In the genomic region with DNA sequence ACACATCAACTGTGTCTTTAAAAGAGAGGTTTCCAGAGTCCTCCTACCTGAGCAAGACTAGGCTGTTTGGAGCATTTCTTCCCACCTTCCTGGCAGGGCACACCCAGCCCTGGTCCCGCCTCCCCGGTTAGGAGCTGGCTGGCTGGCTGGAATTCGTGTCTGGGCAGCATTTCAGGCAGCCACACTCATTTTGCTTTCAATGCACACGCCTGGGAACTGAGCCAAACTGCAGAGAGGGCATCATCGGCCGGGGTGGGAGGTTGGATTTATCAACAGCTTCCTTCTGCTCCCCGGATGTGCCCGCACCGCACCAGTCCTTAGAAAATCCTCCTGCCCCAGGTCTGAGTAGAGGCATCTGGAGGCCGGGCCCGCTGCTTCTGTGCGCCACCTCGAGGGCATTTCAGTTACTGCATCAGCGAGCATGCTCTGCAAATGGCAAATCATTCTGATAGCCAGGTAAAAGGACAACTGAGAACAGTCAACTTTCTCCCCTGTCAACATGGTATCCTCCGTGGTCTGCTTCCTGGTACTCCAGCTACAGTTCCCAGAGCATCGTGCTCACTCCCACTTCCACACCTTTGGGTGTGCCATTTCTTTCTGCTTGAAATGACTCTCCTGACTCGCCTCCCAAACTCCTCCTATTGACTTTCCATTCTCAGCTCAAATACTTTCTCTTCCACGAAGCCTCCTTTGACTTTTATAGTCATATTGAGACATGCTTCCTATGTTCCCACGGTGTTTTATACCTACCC, we compare ENCODE assay signal across 1 cellular context.
TF ChIP-seq lines count a peak whose summit lies in the region.

No MANE protein-coding gene starts in this region.

TF ChIP-seq in SK-N-SH, 30 proteins besides CTCF, POLR2A, EP300 and RAD21 (continued from another document):
- TF ChIP-seq, protein P1, sequence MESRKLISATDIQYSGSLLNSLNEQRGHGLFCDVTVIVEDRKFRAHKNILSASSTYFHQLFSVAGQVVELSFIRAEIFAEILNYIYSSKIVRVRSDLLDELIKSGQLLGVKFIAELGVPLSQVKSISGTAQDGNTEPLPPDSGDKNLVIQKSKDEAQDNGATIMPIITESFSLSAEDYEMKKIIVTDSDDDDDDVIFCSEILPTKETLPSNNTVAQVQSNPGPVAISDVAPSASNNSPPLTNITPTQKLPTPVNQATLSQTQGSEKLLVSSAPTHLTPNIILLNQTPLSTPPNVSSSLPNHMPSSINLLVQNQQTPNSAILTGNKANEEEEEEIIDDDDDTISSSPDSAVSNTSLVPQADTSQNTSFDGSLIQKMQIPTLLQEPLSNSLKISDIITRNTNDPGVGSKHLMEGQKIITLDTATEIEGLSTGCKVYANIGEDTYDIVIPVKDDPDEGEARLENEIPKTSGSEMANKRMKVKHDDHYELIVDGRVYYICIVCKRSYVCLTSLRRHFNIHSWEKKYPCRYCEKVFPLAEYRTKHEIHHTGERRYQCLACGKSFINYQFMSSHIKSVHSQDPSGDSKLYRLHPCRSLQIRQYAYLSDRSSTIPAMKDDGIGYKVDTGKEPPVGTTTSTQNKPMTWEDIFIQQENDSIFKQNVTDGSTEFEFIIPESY (IDR thresholded peaks at IDR 0.05; ENCODE audit: borderline replicate concordance, low read depth), result peak; percentile 54; the same call in 1 of the 2 replicates
- TF ChIP-seq GABPA (IDR thresholded peaks at IDR 0.05; ENCODE audit: low read depth) (peak; percentile 73), EZH2phosphoT487 (IDR thresholded peaks at IDR 0.05; ENCODE audit: borderline replicate concordance, low read depth) (no peak), NFIC (IDR thresholded peaks at IDR 0.05; ENCODE audit: borderline replicate concordance) (peak; percentile 98), POLR2AphosphoS5 (IDR thresholded peaks at IDR 0.05; ENCODE audit: low read depth, low read length) (peak; percentile 53; the same call in 1 of the 2 replicates), ELF1 (IDR thresholded peaks at IDR 0.05) (no peak), CHD2 (IDR thresholded peaks at IDR 0.05; ENCODE audit: low read length, partially characterized antibody) (peak; percentile 70), JUND (IDR thresholded peaks at IDR 0.05) (peak; percentile 45), MEF2A (IDR thresholded peaks at IDR 0.05; ENCODE audit: borderline replicate concordance, low read depth) (no peak), FOSL2 (IDR thresholded peaks at IDR 0.05; ENCODE audit: borderline replicate concordance, low read depth) (peak; percentile 61; the same call in 1 of the 2 replicates), RCOR1 (IDR thresholded peaks at IDR 0.05; ENCODE audit: low read length) (no peak; the same call in 1 of the 2 replicates), FOXM1 (IDR thresholded peaks at IDR 0.05; ENCODE audit: low read depth) (no peak), TAF1 (IDR thresholded peaks at IDR 0.05; ENCODE audit: borderline replicate concordance, low read depth, low read length) (no peak), SIN3A (IDR thresholded peaks at IDR 0.05; ENCODE audit: borderline replicate concordance, low read depth, low read length) (peak; percentile 83; the same call in 1 of the 2 replicates), NRF1 (IDR thresholded peaks at IDR 0.05; ENCODE audit: low read depth, low read length) (no peak), GATA2 (CRISPR knock-in tag; IDR thresholded peaks at IDR 0.05) (no peak), TEAD4 (IDR thresholded peaks at IDR 0.05; ENCODE audit: borderline replicate concordance, insufficient read depth) (peak; percentile 54; the same call in 1 of the 2 replicates), RXRA (IDR thresholded peaks at IDR 0.05; ENCODE audit: borderline replicate concordance, low read depth) (peak; percentile 36; the same call in 1 of the 2 replicates), FOXJ3 (CRISPR knock-in tag; IDR thresholded peaks at IDR 0.05) (0 out of 2 replicates have a peak, but pooled peaks have one; percentile 59), MXI1 (IDR thresholded peaks at IDR 0.05; ENCODE audit: low read depth, low read length) (peak; percentile 91), YY1 (IDR thresholded peaks at IDR 0.05; ENCODE audit: low read depth) (no peak; the same call in 1 of the 2 replicates), SMC3 (IDR thresholded peaks at IDR 0.05; ENCODE audit: low read depth, low read length) (peak; percentile 92), RFX5 (IDR thresholded peaks at IDR 0.05; ENCODE audit: low read length) (no peak)
- TF ChIP-seq, protein P2, sequence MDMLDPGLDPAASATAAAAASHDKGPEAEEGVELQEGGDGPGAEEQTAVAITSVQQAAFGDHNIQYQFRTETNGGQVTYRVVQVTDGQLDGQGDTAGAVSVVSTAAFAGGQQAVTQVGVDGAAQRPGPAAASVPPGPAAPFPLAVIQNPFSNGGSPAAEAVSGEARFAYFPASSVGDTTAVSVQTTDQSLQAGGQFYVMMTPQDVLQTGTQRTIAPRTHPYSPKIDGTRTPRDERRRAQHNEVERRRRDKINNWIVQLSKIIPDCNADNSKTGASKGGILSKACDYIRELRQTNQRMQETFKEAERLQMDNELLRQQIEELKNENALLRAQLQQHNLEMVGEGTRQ (IDR thresholded peaks at IDR 0.05; ENCODE audit: borderline replicate concordance, low read depth, low read length), result no peak
- TF ChIP-seq, protein P3, sequence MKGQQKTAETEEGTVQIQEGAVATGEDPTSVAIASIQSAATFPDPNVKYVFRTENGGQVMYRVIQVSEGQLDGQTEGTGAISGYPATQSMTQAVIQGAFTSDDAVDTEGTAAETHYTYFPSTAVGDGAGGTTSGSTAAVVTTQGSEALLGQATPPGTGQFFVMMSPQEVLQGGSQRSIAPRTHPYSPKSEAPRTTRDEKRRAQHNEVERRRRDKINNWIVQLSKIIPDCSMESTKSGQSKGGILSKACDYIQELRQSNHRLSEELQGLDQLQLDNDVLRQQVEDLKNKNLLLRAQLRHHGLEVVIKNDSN (IDR thresholded peaks at IDR 0.05; ENCODE audit: borderline replicate concordance, low read depth), result no peak
- TF ChIP-seq, protein P4, sequence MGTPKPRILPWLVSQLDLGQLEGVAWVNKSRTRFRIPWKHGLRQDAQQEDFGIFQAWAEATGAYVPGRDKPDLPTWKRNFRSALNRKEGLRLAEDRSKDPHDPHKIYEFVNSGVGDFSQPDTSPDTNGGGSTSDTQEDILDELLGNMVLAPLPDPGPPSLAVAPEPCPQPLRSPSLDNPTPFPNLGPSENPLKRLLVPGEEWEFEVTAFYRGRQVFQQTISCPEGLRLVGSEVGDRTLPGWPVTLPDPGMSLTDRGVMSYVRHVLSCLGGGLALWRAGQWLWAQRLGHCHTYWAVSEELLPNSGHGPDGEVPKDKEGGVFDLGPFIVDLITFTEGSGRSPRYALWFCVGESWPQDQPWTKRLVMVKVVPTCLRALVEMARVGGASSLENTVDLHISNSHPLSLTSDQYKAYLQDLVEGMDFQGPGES (IDR thresholded peaks at IDR 0.05; ENCODE audit: low read depth, low read length), result no peak
- TF ChIP-seq, protein P5, sequence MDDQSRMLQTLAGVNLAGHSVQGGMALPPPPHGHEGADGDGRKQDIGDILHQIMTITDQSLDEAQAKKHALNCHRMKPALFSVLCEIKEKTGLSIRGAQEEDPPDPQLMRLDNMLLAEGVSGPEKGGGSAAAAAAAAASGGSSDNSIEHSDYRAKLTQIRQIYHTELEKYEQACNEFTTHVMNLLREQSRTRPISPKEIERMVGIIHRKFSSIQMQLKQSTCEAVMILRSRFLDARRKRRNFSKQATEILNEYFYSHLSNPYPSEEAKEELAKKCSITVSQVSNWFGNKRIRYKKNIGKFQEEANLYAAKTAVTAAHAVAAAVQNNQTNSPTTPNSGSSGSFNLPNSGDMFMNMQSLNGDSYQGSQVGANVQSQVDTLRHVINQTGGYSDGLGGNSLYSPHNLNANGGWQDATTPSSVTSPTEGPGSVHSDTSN (IDR thresholded peaks at IDR 0.05), result peak; percentile 68
- TF ChIP-seq, protein P6, sequence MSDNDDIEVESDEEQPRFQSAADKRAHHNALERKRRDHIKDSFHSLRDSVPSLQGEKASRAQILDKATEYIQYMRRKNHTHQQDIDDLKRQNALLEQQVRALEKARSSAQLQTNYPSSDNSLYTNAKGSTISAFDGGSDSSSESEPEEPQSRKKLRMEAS (IDR thresholded peaks at IDR 0.05; ENCODE audit: low read depth), result peak; percentile 91
- TF ChIP-seq, protein P7, sequence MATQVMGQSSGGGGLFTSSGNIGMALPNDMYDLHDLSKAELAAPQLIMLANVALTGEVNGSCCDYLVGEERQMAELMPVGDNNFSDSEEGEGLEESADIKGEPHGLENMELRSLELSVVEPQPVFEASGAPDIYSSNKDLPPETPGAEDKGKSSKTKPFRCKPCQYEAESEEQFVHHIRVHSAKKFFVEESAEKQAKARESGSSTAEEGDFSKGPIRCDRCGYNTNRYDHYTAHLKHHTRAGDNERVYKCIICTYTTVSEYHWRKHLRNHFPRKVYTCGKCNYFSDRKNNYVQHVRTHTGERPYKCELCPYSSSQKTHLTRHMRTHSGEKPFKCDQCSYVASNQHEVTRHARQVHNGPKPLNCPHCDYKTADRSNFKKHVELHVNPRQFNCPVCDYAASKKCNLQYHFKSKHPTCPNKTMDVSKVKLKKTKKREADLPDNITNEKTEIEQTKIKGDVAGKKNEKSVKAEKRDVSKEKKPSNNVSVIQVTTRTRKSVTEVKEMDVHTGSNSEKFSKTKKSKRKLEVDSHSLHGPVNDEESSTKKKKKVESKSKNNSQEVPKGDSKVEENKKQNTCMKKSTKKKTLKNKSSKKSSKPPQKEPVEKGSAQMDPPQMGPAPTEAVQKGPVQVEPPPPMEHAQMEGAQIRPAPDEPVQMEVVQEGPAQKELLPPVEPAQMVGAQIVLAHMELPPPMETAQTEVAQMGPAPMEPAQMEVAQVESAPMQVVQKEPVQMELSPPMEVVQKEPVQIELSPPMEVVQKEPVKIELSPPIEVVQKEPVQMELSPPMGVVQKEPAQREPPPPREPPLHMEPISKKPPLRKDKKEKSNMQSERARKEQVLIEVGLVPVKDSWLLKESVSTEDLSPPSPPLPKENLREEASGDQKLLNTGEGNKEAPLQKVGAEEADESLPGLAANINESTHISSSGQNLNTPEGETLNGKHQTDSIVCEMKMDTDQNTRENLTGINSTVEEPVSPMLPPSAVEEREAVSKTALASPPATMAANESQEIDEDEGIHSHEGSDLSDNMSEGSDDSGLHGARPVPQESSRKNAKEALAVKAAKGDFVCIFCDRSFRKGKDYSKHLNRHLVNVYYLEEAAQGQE (IDR thresholded peaks at IDR 0.05; ENCODE audit: low read depth, low read length), result peak; percentile 27; the same call in 1 of the 2 replicates
TF ChIP-seq in SK-N-SH: peak in this region for 17.
